Comparison of ENCODE assay signal across 9 cellular contexts in genomic region chr21:15592271-15592860, GRCh38.
DNase-seq lines count a peak whose midpoint lies in the region; ATAC-seq and TF ChIP-seq lines count a peak whose summit lies in the region.
"Had no signal": no experiment of that assay in that cellular context is flagged by ENCODE, and none has a peak within 500 bp of the region (broad histone marks: within the 10 kb centered on the region; RNA-seq: fewer than 3 reads in every experiment).

No MANE protein-coding gene starts in this region.

- ATAC-seq in HG02852 (IDR thresholded peaks at IDR 0.05; ENCODE audit: unreplicated experiment): no peak
- ATAC-seq in HG02970 (IDR thresholded peaks at IDR 0.05; ENCODE audit: low FRiP score, unreplicated experiment): no peak

- H3K27me3 Mint-ChIP-seq in immature natural killer cell (ENCODE audit: low read depth in 3 of 3): peaks cover 0 to 12% (median 0%) of the 10 kb centered on the region in 3 donors
- no peaks in the 10 kb centered on the region for H3K27me3 Mint-ChIP-seq in type B pancreatic cell

- intact Hi-C loops in ascending aorta (cut with DNase I): loop anchor here (2.0 to 5.0 kb wide), 2 partner anchors 1190 to 1334 kb away; no protein-coding TSS in a partner anchor

- H3K27ac Mint-ChIP-seq in immature natural killer cell (no peak overlapping the region), type B pancreatic cell (no peak overlapping the region)

- no peak overlapping the region for H3K27ac ChIP-seq in ascending aorta

- H3K9me3 Mint-ChIP-seq in immature natural killer cell (peaks cover 0 to under 1% (median 0%) of the 10 kb centered on the region in 6 donors), type B pancreatic cell (no peaks in the 10 kb centered on the region)
- H3K9me3 Mint-ChIP-seq: central memory CD8-positive, alpha-beta T cell had no signal

- H3K36me3 Mint-ChIP-seq in immature natural killer cell: no peaks in the 10 kb centered on the region
- H3K36me3 Mint-ChIP-seq in type B pancreatic cell: no peaks in the 10 kb centered on the region

- H3K36me3 ChIP-seq in ascending aorta: no peaks in the 10 kb centered on the region

- no peaks in the 10 kb centered on the region for H3K4me1 ChIP-seq in ascending aorta

- peak; percentile 12 for DNase-seq in stimulated activated CD4-positive, alpha-beta T cell treated with anti-CD3 and anti-CD28 coated beads, Interleukin-4, amount 100 ng/mL, for 24 hours
- no peak for DNase-seq in stimulated activated CD4-positive, alpha-beta T cell treated with anti-CD3 and anti-CD28 coated beads, Interleukin-15, amount 100 ng/mL, for 24 hours
- DNase-seq in NCI-H1417 (lab: John Stamatoyannopoulos, UW): peak; percentile 19 to 81 (median 39)
- DNase-seq in ascending aorta (ENCODE audit: low spot score in 2 of 2): no peak
- DNase-seq in immature natural killer cell: peak; percentile 28 to 35 (median 34)
- DNase-seq in type B pancreatic cell (ENCODE audit: extremely low spot score, unreplicated experiment): no peak

- no peaks in the 10 kb centered on the region for H3K27me3 ChIP-seq in ascending aorta

- no peak overlapping the region for H3K4me3 ChIP-seq in ascending aorta

- H3K9me3 ChIP-seq in ascending aorta: no peaks in the 10 kb centered on the region

- no peaks in the 10 kb centered on the region for H3K4me1 Mint-ChIP-seq in immature natural killer cell
- peaks cover 5% of the 10 kb centered on the region for H3K4me1 Mint-ChIP-seq in type B pancreatic cell (ENCODE audit: unreplicated experiment)
- H3K4me1 Mint-ChIP-seq: central memory CD8-positive, alpha-beta T cell had no signal

- H3K4me3 Mint-ChIP-seq in immature natural killer cell (no peak overlapping the region), type B pancreatic cell (no peak overlapping the region)
- H3K4me3 Mint-ChIP-seq: central memory CD8-positive, alpha-beta T cell had no signal

- TF ChIP-seq CTCF in ascending aorta (IDR thresholded peaks at IDR 0.05) (peak; percentile 22 to 46 (median 24)), type B pancreatic cell (conservative IDR thresholded peaks at IDR 0.05) (peak; percentile 92)

Comparison
In these comparisons a context has a peak if more than half of its experiments do, and no peak if none do; other contexts are left out.
1. DNase-seq: peak in stimulated activated CD4-positive, alpha-beta T cell treated with anti-CD3 and anti-CD28 coated beads, Interleukin-4, amount 100 ng/mL, for 24 hours (single experiment), NCI-H1417 (3 of 3) and immature natural killer cell (3 of 3); none in stimulated activated CD4-positive, alpha-beta T cell treated with anti-CD3 and anti-CD28 coated beads, Interleukin-15, amount 100 ng/mL, for 24 hours (single experiment), ascending aorta (0 of 2) and type B pancreatic cell (single experiment).